30 cellular contexts compared by ENCODE assay signal in the genomic region with DNA sequence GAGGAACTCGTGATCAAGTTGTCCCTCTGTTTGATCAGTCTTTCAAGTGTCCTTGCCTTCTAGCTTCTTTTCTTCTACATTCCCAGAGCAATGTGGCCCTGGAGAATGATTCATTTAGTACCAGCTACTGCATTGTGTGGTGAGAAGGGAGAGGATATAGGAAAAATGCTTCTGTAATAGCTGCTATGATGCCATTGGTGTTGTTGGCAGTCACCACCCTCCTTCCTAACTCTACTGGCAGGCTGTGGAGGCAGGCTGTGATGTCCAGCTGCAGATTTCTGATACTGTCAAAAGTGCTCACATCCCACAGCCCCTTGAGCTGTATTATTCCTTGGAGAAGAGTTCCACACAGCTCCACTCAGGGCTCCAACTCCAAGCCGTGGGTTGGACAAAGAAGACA.
"Had no signal": no experiment of that assay in that cellular context is flagged by ENCODE, and none has a peak within 500 bp of the region (broad histone marks: within the 10 kb centered on the region; RNA-seq: fewer than 3 reads in every experiment).

No MANE protein-coding gene starts in this region.

- H3K27me3 ChIP-seq: breast epithelium, esophagus muscularis mucosa, pancreas, upper lobe of left lung, vagina had no signal

- H3K36me3 ChIP-seq: breast epithelium, esophagus muscularis mucosa, neutrophil, pancreas, prostate gland, upper lobe of left lung, vagina had no signal

- H3K4me3 ChIP-seq: breast epithelium, esophagus muscularis mucosa, pancreas, prostate gland, upper lobe of left lung, vagina had no signal

- H3K27ac ChIP-seq: breast epithelium, esophagus muscularis mucosa, neutrophil, pancreas, prostate gland, upper lobe of left lung, vagina had no signal

- DNase-seq: activated B cell treated with CpG ODN at 0.5 μM for 24 hours; activated CD4-positive, alpha-beta T cell treated with anti-CD3 and anti-CD28 coated beads for 36 hours; activated CD8-positive, alpha-beta memory T cell treated with anti-CD3 and anti-CD28 coated beads, Interleukin-2, amount 10 ng/mL, durations not matched to agents 7 days and 5 days; activated CD8-positive, alpha-beta T cell treated with anti-CD3 and anti-CD28 coated beads, Interleukin-2, amount 10 ng/mL, durations not matched to agents 7 days and 5 days; activated naive CD8-positive, alpha-beta T cell treated with anti-CD3 and anti-CD28 coated beads, Interleukin-2, amount 50 U/mL, for 24 hours; activated T-cell treated with anti-CD3 and anti-CD28 coated beads, Interleukin-2, amount 50 U/mL, for 48 hours; amygdala; central memory CD4-positive, alpha-beta T cell; endodermal cell; head of caudate nucleus; hippocampal formation; left cardiac atrium; left ventricle myocardium superior; naive B cell; nephron progenitor cell; pancreas; retina; small intestine; stimulated activated CD4-positive, alpha-beta T cell treated with anti-CD3 and anti-CD28 coated beads, Interleukin-1b, Interleukin-23, amount 100 ng/mL, for 48 hours; stimulated activated CD4-positive, alpha-beta T cell treated with anti-CD3 and anti-CD28 coated beads, Interleukin-4, amount 100 ng/mL, for 4 hours; stimulated activated CD8-positive, alpha-beta memory T cell treated with anti-CD3 and anti-CD28 coated beads, Interleukin-4, amount 100 ng/mL, for 48 hours; stimulated activated naive CD8-positive, alpha-beta T cell treated with anti-CD3 and anti-CD28 coated beads, Interleukin-15, amount 100 ng/mL, for 72 hours; substantia nigra; T-helper 2 cell; upper lobe of left lung had no signal

- H3K4me1 ChIP-seq: breast epithelium, pancreas, prostate gland had no signal

- H3K9me3 ChIP-seq: breast epithelium, esophagus muscularis mucosa, neutrophil, pancreas, prostate gland, upper lobe of left lung, vagina had no signal
